ENCODE assay signal across 9 cellular contexts in the genomic region with DNA sequence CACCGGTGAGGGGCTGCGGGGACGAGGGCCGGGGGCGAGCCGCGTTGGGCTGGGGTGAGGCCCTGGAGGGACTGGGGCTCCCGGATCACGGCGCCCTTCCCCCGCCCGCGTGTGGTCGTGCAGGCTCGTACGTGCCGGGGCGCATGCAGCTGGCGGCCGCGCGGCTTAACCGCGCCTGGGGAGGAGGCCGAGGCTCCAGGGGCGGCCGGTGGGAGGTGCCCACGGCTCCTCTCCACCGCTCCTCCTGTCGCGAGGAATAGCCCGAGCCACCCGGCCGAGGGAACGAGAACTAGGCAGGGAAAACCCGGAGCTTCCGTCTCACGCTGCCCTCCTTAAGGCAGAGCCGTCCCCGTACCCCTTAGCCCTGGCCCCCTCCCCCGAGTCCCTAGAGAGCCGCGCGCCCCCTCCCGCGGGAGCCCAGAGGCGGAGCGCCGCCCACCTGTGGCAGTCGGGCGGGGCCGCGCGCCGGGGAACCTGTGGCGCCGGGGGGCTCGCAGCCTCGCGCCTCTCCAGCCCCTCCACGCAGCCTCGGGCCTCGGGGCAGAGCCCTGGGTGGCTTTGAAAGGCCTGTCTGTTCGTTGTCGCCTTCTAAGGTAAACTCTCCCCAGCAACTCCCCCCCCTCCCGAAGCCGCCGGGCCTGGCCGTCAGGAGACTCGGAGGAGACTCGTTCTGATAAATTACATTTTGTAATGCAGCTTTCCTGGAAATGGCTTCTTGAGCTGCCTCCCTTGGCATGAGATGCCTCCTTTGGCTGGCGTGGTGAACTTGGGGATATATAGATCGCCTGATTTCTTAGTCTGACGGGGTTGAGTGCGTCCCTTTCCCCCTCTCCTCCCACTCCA. TPM values are rescaled to one million over a fixed set of nuclear protein-coding genes. Genes with fewer than 3 reads are reported as not detected.
DNase-seq lines count a peak whose midpoint lies in the region; ATAC-seq and FAIRE-seq lines count a peak whose summit lies in the region.
"Had no signal": no experiment of that assay in that cellular context is flagged by ENCODE, and none has a peak within 500 bp of the region (broad histone marks: within the 10 kb centered on the region; RNA-seq: fewer than 3 reads in every experiment).

No MANE protein-coding gene starts in this region.

- peak overlapping the region; percentile 78 for H3K27ac Mint-ChIP-seq in T-helper 2 cell treated with Interferon-gamma antibody and Interleukin-4, amounts not matched to agents 5 μg/mL and 100 μg/mL, for 36 hours

- H3K9me3 Mint-ChIP-seq in T-helper 2 cell treated with Interferon-gamma antibody and Interleukin-4, amounts not matched to agents 5 μg/mL and 100 μg/mL, for 36 hours: no peaks in the 10 kb centered on the region

- peak; percentile 61 for ATAC-seq in GM21515 (IDR thresholded peaks at IDR 0.05; ENCODE audit: unreplicated experiment)

- peak overlapping the region; percentile 91 for H3K4me3 Mint-ChIP-seq in T-helper 2 cell treated with Interferon-gamma antibody and Interleukin-4, amounts not matched to agents 5 μg/mL and 100 μg/mL, for 36 hours

- DNase-seq in G401 (ENCODE audit: low spot score): peak; percentile 61
- peak; percentile 51 for DNase-seq in HTR-8/SVneo (ENCODE audit: insufficient read length, low spot score)
- DNase-seq in T-helper 2 cell treated with Interferon-gamma antibody and Interleukin-4, amounts not matched to agents 5 μg/mL and 100 μg/mL, for 36 hours (ENCODE audit: low spot score): peak; percentile 74
- DNase-seq in cerebellar cortex (ENCODE audit: low spot score): peak; percentile 57
- DNase-seq in stimulated activated CD4-positive, alpha-beta T cell treated with anti-CD3 and anti-CD28 coated beads, Interleukin-4, amount 100 ng/mL, for 1 hour: peak; percentile 42
- DNase-seq in putamen (ENCODE audit: low spot score): no peak

- H3K36me3 Mint-ChIP-seq in T-helper 2 cell treated with Interferon-gamma antibody and Interleukin-4, amounts not matched to agents 5 μg/mL and 100 μg/mL, for 36 hours (ENCODE audit: low read depth): peaks cover 16% of the 10 kb centered on the region

- H3K27me3 Mint-ChIP-seq in T-helper 2 cell treated with Interferon-gamma antibody and Interleukin-4, amounts not matched to agents 5 μg/mL and 100 μg/mL, for 36 hours (ENCODE audit: low read depth): peaks cover 24% of the 10 kb centered on the region

- H3K27ac ChIP-seq in layer of hippocampus (ENCODE audit: low read depth, low read length): peak overlapping the region; percentile 46

- no peaks in the 10 kb centered on the region for H3K27me3 ChIP-seq in layer of hippocampus (ENCODE audit: control insufficient read depth, insufficient read depth, low read length)

- in situ Hi-C loops in G401 (cut with HindIII; ENCODE audit: low sequenced_read_pairs): no loop called here

- FAIRE-seq in HTR-8/SVneo (lab: Jason Lieb, UNC): no peak
- FAIRE-seq: islet of Langerhans had no signal

- peaks cover 47% of the 10 kb centered on the region for H3K4me1 Mint-ChIP-seq in T-helper 2 cell treated with Interferon-gamma antibody and Interleukin-4, amounts not matched to agents 5 μg/mL and 100 μg/mL, for 36 hours (ENCODE audit: low read depth)

RNA-seq across cellular contexts. Expression of a gene that starts 0.8 kb away (rescaled TPM):
- 4.8 and 14.3 TPM in 2 replicates for total RNA-seq in G401 (2014; rRNA removed; shearing (Covaris generic))
